Comparison of ENCODE assay signal across 39 cellular contexts in the genomic region with DNA sequence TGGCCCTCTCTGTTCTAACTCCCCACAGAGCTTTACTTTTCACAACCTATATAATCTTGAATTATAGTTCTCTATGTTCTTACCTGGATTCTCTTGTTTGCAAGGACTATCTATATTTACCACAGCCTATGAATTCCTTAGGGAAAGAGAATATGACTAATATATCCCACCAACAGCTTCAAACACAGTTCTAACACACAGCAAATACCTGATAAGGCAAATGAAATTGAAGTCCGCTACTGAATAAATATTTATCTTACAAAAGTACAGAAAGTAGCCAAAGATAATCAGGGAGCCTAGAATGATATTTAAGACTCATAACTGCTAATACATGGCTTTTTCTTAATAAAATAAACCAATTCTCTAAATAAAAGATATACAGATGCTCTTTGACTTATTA.
"Had no signal": no experiment of that assay in that cellular context is flagged by ENCODE, and none has a peak within 500 bp of the region (broad histone marks: within the 10 kb centered on the region; RNA-seq: fewer than 3 reads in every experiment).

No MANE protein-coding gene starts in this region.

- H3K27ac Mint-ChIP-seq: activated naive CD4-positive, alpha-beta T cell treated with anti-CD3 and anti-CD28 coated beads for 36 hours; activated naive CD4-positive, alpha-beta T cell treated with anti-CD3 and anti-CD28 coated beads, Interleukin-2, amount 10 ng/mL, durations not matched to agents 7 days and 5 days; activated naive CD4-positive, alpha-beta T cell treated with anti-CD3 and anti-CD28 coated beads, Interleukin-2, amount 50 U/mL, for 24 hours; activated naive CD4-positive, alpha-beta T cell treated with anti-CD3 and anti-CD28 coated beads, Interleukin-2, amount 50 U/mL, for 72 hours; activated naive CD8-positive, alpha-beta T cell; activated naive CD8-positive, alpha-beta T cell treated with anti-CD3 and anti-CD28 coated beads for 36 hours; activated naive CD8-positive, alpha-beta T cell treated with anti-CD3 and anti-CD28 coated beads, Interleukin-2, amount 10 ng/mL, durations not matched to agents 7 days and 5 days; activated naive CD8-positive, alpha-beta T cell treated with anti-CD3 and anti-CD28 coated beads, Interleukin-2, amount 50 U/mL, for 24 hours; activated T-cell treated with anti-CD3 and anti-CD28 coated beads, Interleukin-2, amount 50 U/mL, for 24 hours; activated T-helper 1 cell treated with anti-CD3 and anti-CD28 coated beads, Interleukin-12 subunit alpha, Interleukin-12 subunit beta, Interleukin-2, Interleukin-4 antibody, amounts not matched to agents 30 ng/mL and 10 ng/mL and 1 ng/mL, durations not matched to agents 14 hours and 24 hours and 36 hours; activated T-helper 17 cell treated with anti-CD3 and anti-CD28 coated beads, Interleukin-2, amount 50 U/mL, for 72 hours; activated T-helper 2 cell treated with anti-CD3 and anti-CD28 coated beads, Interferon-gamma antibody, Interleukin-2, Interleukin-4, amounts not matched to agents 10 μg/mL and 5 μg/mL and 100 μg/mL, durations not matched to agents 14 hours and 24 hours and 36 hours; brain had no signal

- H3K4me1 Mint-ChIP-seq: activated naive CD4-positive, alpha-beta T cell treated with anti-CD3 and anti-CD28 coated beads, Interleukin-2, amount 10 ng/mL, durations not matched to agents 7 days and 5 days; activated naive CD4-positive, alpha-beta T cell treated with anti-CD3 and anti-CD28 coated beads, Interleukin-2, amount 50 U/mL, for 24 hours; activated naive CD8-positive, alpha-beta T cell treated with anti-CD3 and anti-CD28 coated beads for 36 hours; activated naive CD8-positive, alpha-beta T cell treated with anti-CD3 and anti-CD28 coated beads, Interleukin-2, amount 10 ng/mL, durations not matched to agents 7 days and 5 days; activated naive CD8-positive, alpha-beta T cell treated with anti-CD3 and anti-CD28 coated beads, Interleukin-2, amount 50 U/mL, for 24 hours; activated T-helper 17 cell treated with anti-CD3 and anti-CD28 coated beads, Interleukin-2, amount 50 U/mL, for 72 hours had no signal

- DNase-seq: activated effector memory CD4-positive, alpha-beta T cell treated with anti-CD3 and anti-CD28 coated beads, Interleukin-2, amount 50 U/mL, for 16 hours; activated effector memory CD4-positive, alpha-beta T cell treated with Interleukin-2 at 50 U/mL for 16 hours; activated gamma-delta T cell; activated gamma-delta T cell treated with Interleukin-2 at 50 U/mL for 16 hours; activated naive CD4-positive, alpha-beta T cell; activated naive CD4-positive, alpha-beta T cell treated with anti-CD3 and anti-CD28 coated beads for 36 hours; activated naive CD4-positive, alpha-beta T cell treated with anti-CD3 and anti-CD28 coated beads, Interleukin-2, amount 10 ng/mL, durations not matched to agents 7 days and 5 days; activated naive CD4-positive, alpha-beta T cell treated with anti-CD3 and anti-CD28 coated beads, Interleukin-2, amount 50 U/mL, for 16 hours; activated naive CD4-positive, alpha-beta T cell treated with Interleukin-2 at 50 U/mL for 16 hours; activated naive CD8-positive, alpha-beta T cell treated with anti-CD3 and anti-CD28 coated beads for 36 hours; activated naive CD8-positive, alpha-beta T cell treated with anti-CD3 and anti-CD28 coated beads, Interleukin-2, amount 10 ng/mL, durations not matched to agents 7 days and 5 days; activated naive CD8-positive, alpha-beta T cell treated with anti-CD3 and anti-CD28 coated beads, Interleukin-2, amount 50 U/mL, for 24 hours; activated T-cell treated with anti-CD3 and anti-CD28 coated beads, Interleukin-2, amount 50 U/mL, for 1 hour; activated T-cell treated with anti-CD3 and anti-CD28 coated beads, Interleukin-2, amount 50 U/mL, for 24 hours; activated T-cell treated with anti-CD3 and anti-CD28 coated beads, Interleukin-2, amount 50 U/mL, for 4 hours; activated T-cell treated with anti-CD3 and anti-CD28 coated beads, Interleukin-2, amount 50 U/mL, for 48 hours; adrenal gland; amniotic stem cell; amygdala; anterior cingulate cortex; aorta; body of pancreas; brain microvascular endothelial cell; caudate nucleus; central memory CD4-positive, alpha-beta T cell; cerebellar nuclear complex had no signal

- H3K9me3 ChIP-seq: adrenal gland, ascending aorta, body of pancreas, breast epithelium had no signal

- H3K9me3 Mint-ChIP-seq: activated naive CD4-positive, alpha-beta T cell treated with anti-CD3 and anti-CD28 coated beads for 36 hours; activated naive CD4-positive, alpha-beta T cell treated with anti-CD3 and anti-CD28 coated beads, Interleukin-2, amount 10 ng/mL, durations not matched to agents 7 days and 5 days; activated naive CD4-positive, alpha-beta T cell treated with anti-CD3 and anti-CD28 coated beads, Interleukin-2, amount 50 U/mL, for 24 hours; activated naive CD4-positive, alpha-beta T cell treated with anti-CD3 and anti-CD28 coated beads, Interleukin-2, amount 50 U/mL, for 72 hours; activated naive CD8-positive, alpha-beta T cell treated with anti-CD3 and anti-CD28 coated beads for 36 hours; activated naive CD8-positive, alpha-beta T cell treated with anti-CD3 and anti-CD28 coated beads, Interleukin-2, amount 10 ng/mL, durations not matched to agents 7 days and 5 days; activated naive CD8-positive, alpha-beta T cell treated with anti-CD3 and anti-CD28 coated beads, Interleukin-2, amount 50 U/mL, for 24 hours; activated T-cell treated with anti-CD3 and anti-CD28 coated beads, Interleukin-2, amount 50 U/mL, for 24 hours; activated T-cell treated with anti-CD3 and anti-CD28 coated beads, Interleukin-2, amount 50 U/mL, for 4 hours; activated T-helper 1 cell treated with anti-CD3 and anti-CD28 coated beads, Interleukin-12 subunit alpha, Interleukin-12 subunit beta, Interleukin-2, Interleukin-4 antibody, amounts not matched to agents 30 ng/mL and 10 ng/mL and 1 ng/mL, durations not matched to agents 14 hours and 24 hours and 36 hours; activated T-helper 2 cell treated with anti-CD3 and anti-CD28 coated beads, Interferon-gamma antibody, Interleukin-2, Interleukin-4, amounts not matched to agents 10 μg/mL and 5 μg/mL and 100 μg/mL, durations not matched to agents 14 hours and 24 hours and 36 hours; brain; central memory CD8-positive, alpha-beta T cell had no signal

- H3K36me3 Mint-ChIP-seq: activated naive CD4-positive, alpha-beta T cell treated with anti-CD3 and anti-CD28 coated beads, Interleukin-2, amount 10 ng/mL, durations not matched to agents 7 days and 5 days; activated naive CD4-positive, alpha-beta T cell treated with anti-CD3 and anti-CD28 coated beads, Interleukin-2, amount 50 U/mL, for 24 hours; activated naive CD4-positive, alpha-beta T cell treated with anti-CD3 and anti-CD28 coated beads, Interleukin-2, amount 50 U/mL, for 72 hours; activated naive CD8-positive, alpha-beta T cell treated with anti-CD3 and anti-CD28 coated beads for 36 hours; activated naive CD8-positive, alpha-beta T cell treated with anti-CD3 and anti-CD28 coated beads, Interleukin-2, amount 10 ng/mL, durations not matched to agents 7 days and 5 days; brain had no signal

- H3K36me3 ChIP-seq: adrenal gland, ascending aorta, brain microvascular endothelial cell, breast epithelium, cardiac muscle cell had no signal

- H3K27me3 Mint-ChIP-seq: activated naive CD4-positive, alpha-beta T cell treated with anti-CD3 and anti-CD28 coated beads, Interleukin-2, amount 10 ng/mL, durations not matched to agents 7 days and 5 days; activated naive CD4-positive, alpha-beta T cell treated with anti-CD3 and anti-CD28 coated beads, Interleukin-2, amount 50 U/mL, for 24 hours; activated naive CD8-positive, alpha-beta T cell; activated naive CD8-positive, alpha-beta T cell treated with anti-CD3 and anti-CD28 coated beads for 36 hours; activated naive CD8-positive, alpha-beta T cell treated with anti-CD3 and anti-CD28 coated beads, Interleukin-2, amount 10 ng/mL, durations not matched to agents 7 days and 5 days; activated naive CD8-positive, alpha-beta T cell treated with anti-CD3 and anti-CD28 coated beads, Interleukin-2, amount 50 U/mL, for 24 hours; activated T-cell treated with anti-CD3 and anti-CD28 coated beads, Interleukin-2, amount 50 U/mL, for 24 hours; activated T-helper 17 cell treated with anti-CD3 and anti-CD28 coated beads, Interleukin-2, amount 50 U/mL, for 72 hours; central memory CD8-positive, alpha-beta T cell had no signal

- H3K27ac ChIP-seq: adrenal gland, ascending aorta, body of pancreas, brain microvascular endothelial cell, breast epithelium, cardiac muscle cell had no signal

- FAIRE-seq: astrocyte, bronchial epithelial cell had no signal

- H3K4me3 ChIP-seq: adrenal gland, ascending aorta, body of pancreas, breast epithelium, cardiac muscle cell had no signal

- H3K4me1 ChIP-seq: adrenal gland, ascending aorta, breast epithelium had no signal

- ATAC-seq: activated naive CD4-positive, alpha-beta T cell treated with anti-CD3 and anti-CD28 coated beads, Interleukin-2, amount 50 U/mL, for 72 hours; activated naive CD8-positive, alpha-beta T cell treated with anti-CD3 and anti-CD28 coated beads, Interleukin-2, amount 50 U/mL, for 24 hours; activated T-cell treated with anti-CD3 and anti-CD28 coated beads, Interleukin-2, amount 50 U/mL, for 4 hours; activated T-helper 17 cell treated with anti-CD3 and anti-CD28 coated beads, Interleukin-2, amount 50 U/mL, for 72 hours; body of pancreas had no signal

- H3K4me3 Mint-ChIP-seq: activated naive CD4-positive, alpha-beta T cell treated with anti-CD3 and anti-CD28 coated beads for 36 hours; activated naive CD4-positive, alpha-beta T cell treated with anti-CD3 and anti-CD28 coated beads, Interleukin-2, amount 10 ng/mL, durations not matched to agents 7 days and 5 days; activated naive CD4-positive, alpha-beta T cell treated with anti-CD3 and anti-CD28 coated beads, Interleukin-2, amount 50 U/mL, for 24 hours; activated naive CD8-positive, alpha-beta T cell; activated naive CD8-positive, alpha-beta T cell treated with anti-CD3 and anti-CD28 coated beads for 36 hours; activated naive CD8-positive, alpha-beta T cell treated with anti-CD3 and anti-CD28 coated beads, Interleukin-2, amount 10 ng/mL, durations not matched to agents 7 days and 5 days; activated naive CD8-positive, alpha-beta T cell treated with anti-CD3 and anti-CD28 coated beads, Interleukin-2, amount 50 U/mL, for 24 hours; activated T-cell treated with anti-CD3 and anti-CD28 coated beads, Interleukin-2, amount 50 U/mL, for 24 hours; activated T-cell treated with anti-CD3 and anti-CD28 coated beads, Interleukin-2, amount 50 U/mL, for 4 hours; activated T-helper 1 cell treated with anti-CD3 and anti-CD28 coated beads, Interleukin-12 subunit alpha, Interleukin-12 subunit beta, Interleukin-2, Interleukin-4 antibody, amounts not matched to agents 30 ng/mL and 10 ng/mL and 1 ng/mL, durations not matched to agents 14 hours and 24 hours and 36 hours; activated T-helper 17 cell treated with anti-CD3 and anti-CD28 coated beads, Interleukin-2, amount 50 U/mL, for 72 hours; brain; central memory CD8-positive, alpha-beta T cell had no signal

- H3K27me3 ChIP-seq: adrenal gland, ascending aorta, body of pancreas, brain microvascular endothelial cell, breast epithelium, cardiac muscle cell had no signal
